Comparison of ENCODE assay signal across 8 cellular contexts in genomic region chrX:104909694-104910093, GRCh38.
DNase-seq lines count a peak whose midpoint lies in the region; ATAC-seq and TF ChIP-seq lines count a peak whose summit lies in the region.
"Not testable (repeated sequence)": the region's sequence is repeated elsewhere in the genome, so short reads cannot be mapped to it uniquely, and the experiment has no call there.

No MANE protein-coding gene starts in this region.

- not testable (repeated sequence) for H3K4me3 ChIP-seq in CD4-positive, CD25-positive, alpha-beta regulatory T cell (ENCODE audit: low read depth, low read length); mucosa of descending colon
- H3K4me3 ChIP-seq in iPS-18c (ENCODE audit: insufficient read depth, low read depth, low read length) = peak overlapping the region; percentile 60
- peak overlapping the region; percentile 48 for H3K4me3 ChIP-seq in smooth muscle cell

- peak overlapping the region; percentile 83 for H3K4me2 ChIP-seq in smooth muscle cell

- H3K27ac Mint-ChIP-seq in CD4-positive, CD25-positive, alpha-beta regulatory T cell = peak overlapping the region in 2 of 3 donors; percentile 56 to 78
- H3K27ac Mint-ChIP-seq in activated naive CD4-positive, alpha-beta T cell treated with anti-CD3 and anti-CD28 coated beads for 36 hours = not testable (repeated sequence)

- H3K27ac ChIP-seq in CD4-positive, CD25-positive, alpha-beta regulatory T cell (ENCODE audit: insufficient read depth, low read length, poor library complexity, severe bottlenecking); smooth muscle cell (ENCODE audit: low read depth): not testable (repeated sequence)

- not testable (repeated sequence) for H3K79me2 ChIP-seq in smooth muscle cell (ENCODE audit: low read depth)

- not testable (repeated sequence) for H3K27me3 ChIP-seq in CD4-positive, CD25-positive, alpha-beta regulatory T cell (ENCODE audit: control insufficient read depth, insufficient read depth, low read length); smooth muscle cell (ENCODE audit: low read depth)

- H3K9me3 ChIP-seq in CD4-positive, CD25-positive, alpha-beta regulatory T cell (ENCODE audit: control insufficient read depth in 2 of 2, low read length in 2 of 2); iPS-18c (ENCODE audit: control insufficient read depth, insufficient read depth, low read length); mucosa of descending colon; smooth muscle cell (replicated peaks; ENCODE audit: low read depth): not testable (repeated sequence)

- intact Hi-C loops in activated naive CD4-positive, alpha-beta T cell treated with anti-CD3 and anti-CD28 coated beads for 36 hours (cut with micrococcal nuclease) = loop anchor here (5.0 kb wide), 1 partner anchor 57 kb away; no protein-coding TSS in a partner anchor
- intact Hi-C loops in mucosa of descending colon (cut with DNase I, micrococcal nuclease) = not testable (repeated sequence)

- not testable (repeated sequence) for ATAC-seq in CD4-positive, CD25-positive, alpha-beta regulatory T cell (ENCODE audit: low read depth in 2 of 2); mucosa of descending colon

- H3K9ac ChIP-seq in smooth muscle cell (ENCODE audit: low read depth) = peak overlapping the region; percentile 51

- H3K27me3 Mint-ChIP-seq in CD4-positive, CD25-positive, alpha-beta regulatory T cell; activated naive CD4-positive, alpha-beta T cell treated with anti-CD3 and anti-CD28 coated beads for 36 hours (ENCODE audit: low read depth): not testable (repeated sequence)

- not testable (repeated sequence) for H3K36me3 ChIP-seq in CD4-positive, CD25-positive, alpha-beta regulatory T cell (ENCODE audit: control insufficient read depth, insufficient read depth, low read length); mucosa of descending colon (ENCODE audit: low read depth); smooth muscle cell (ENCODE audit: low read depth)

- H2AFZ ChIP-seq in smooth muscle cell (ENCODE audit: low read depth) = peak overlapping the region; percentile 77

- peak overlapping the region in 3 of 4 donors; percentile 84 to 85 (median 84) for H3K4me3 Mint-ChIP-seq in CD4-positive, CD25-positive, alpha-beta regulatory T cell
- H3K4me3 Mint-ChIP-seq in activated naive CD4-positive, alpha-beta T cell treated with anti-CD3 and anti-CD28 coated beads for 36 hours = peak overlapping the region; percentile 70

- TF ChIP-seq CTCF in mucosa of descending colon (IDR thresholded peaks at IDR 0.05); smooth muscle cell (IDR thresholded peaks at IDR 0.05; ENCODE audit: borderline replicate concordance, insufficient read depth, poor library complexity, severe bottlenecking): not testable (repeated sequence)

- H3K4me1 Mint-ChIP-seq in CD4-positive, CD25-positive, alpha-beta regulatory T cell = peaks cover 0 to 16% (median 2%) of the 10 kb centered on the region in 4 donors
- H3K4me1 Mint-ChIP-seq in activated naive CD4-positive, alpha-beta T cell treated with anti-CD3 and anti-CD28 coated beads for 36 hours (ENCODE audit: low read depth) = peaks cover 11% of the 10 kb centered on the region

- DNase-seq in CD4-positive, CD25-positive, alpha-beta regulatory T cell = peak in 2 of 3 donors; percentile 32 to 36
- DNase-seq in NCI-H1105 (lab: John Stamatoyannopoulos, UW) (peak; percentile 1), ecto neural progenitor cell (ENCODE audit: low spot score) (peak; percentile 43), mucosa of descending colon (peak in 2 of 3 donors; percentile 10 to 39)
- DNase-seq in activated CD4-positive, alpha-beta T cell treated with anti-CD3 and anti-CD28 coated beads for 48 hours = peak; percentile 4
- peak; percentile 17 for DNase-seq in activated naive CD4-positive, alpha-beta T cell treated with anti-CD3 and anti-CD28 coated beads for 36 hours
- DNase-seq in smooth muscle cell (lab: John Stamatoyannopoulos, UW; ENCODE audit: unreplicated experiment) = not testable (repeated sequence)

- H3K4me1 ChIP-seq in CD4-positive, CD25-positive, alpha-beta regulatory T cell (ENCODE audit: control insufficient read depth, insufficient read depth, low read length, poor library complexity, severe bottlenecking); mucosa of descending colon (ENCODE audit: low read depth); smooth muscle cell (ENCODE audit: low read depth): not testable (repeated sequence)

- not testable (repeated sequence) for H3K9me3 Mint-ChIP-seq in CD4-positive, CD25-positive, alpha-beta regulatory T cell; activated naive CD4-positive, alpha-beta T cell treated with anti-CD3 and anti-CD28 coated beads for 36 hours

- CTCF ChIA-PET in activated naive CD4-positive, alpha-beta T cell treated with anti-CD3 and anti-CD28 coated beads for 36 hours (lab: Charles Lee) = not testable (repeated sequence)

- not testable (repeated sequence) for H3K36me3 Mint-ChIP-seq in CD4-positive, CD25-positive, alpha-beta regulatory T cell; activated naive CD4-positive, alpha-beta T cell treated with anti-CD3 and anti-CD28 coated beads for 36 hours (ENCODE audit: low read depth)

- 38% methylated on average over 10 of the region's 10 CpGs for whole genome bisulfite sequencing in smooth muscle cell (ENCODE audit: low lambda C conversion rate)

- not testable (repeated sequence) for H3F3A ChIP-seq in smooth muscle cell (ENCODE audit: low read depth)

- H4K20me1 ChIP-seq in smooth muscle cell (ENCODE audit: low read depth) = not testable (repeated sequence)
